Comparison of ENCODE assay signal across 2 cellular contexts in genomic region chr22:45831394-45831793, GRCh38.
TF ChIP-seq lines count a peak whose summit lies in the region.

No MANE protein-coding gene starts in this region.

TF ChIP-seq in GM23338, 12 proteins besides CTCF, POLR2A, EP300 and RAD21 (continued from another document):
- no peak for TF ChIP-seq ZNF462 (CRISPR knock-in tag; IDR thresholded peaks at IDR 0.05)
- no peak for TF ChIP-seq EZH2 (IDR thresholded peaks at IDR 0.05; ENCODE audit: low read depth, unreplicated experiment)
- TF ChIP-seq JUNB (IDR thresholded peaks at IDR 0.05; ENCODE audit: unreplicated experiment), result no peak
- no peak for TF ChIP-seq REST (IDR thresholded peaks at IDR 0.05; ENCODE audit: unreplicated experiment)
- no peak for TF ChIP-seq ETS1 (IDR thresholded peaks at IDR 0.05)
- TF ChIP-seq ZNF114 (CRISPR knock-in tag; IDR thresholded peaks at IDR 0.05), result no peak
- TF ChIP-seq POLR2AphosphoS5 (IDR thresholded peaks at IDR 0.05; ENCODE audit: low read depth), result no peak

TF ChIP-seq in SK-N-SH, 30 proteins besides CTCF, POLR2A, EP300 and RAD21 (continued from another document):
- TF ChIP-seq USF2 (IDR thresholded peaks at IDR 0.05; ENCODE audit: borderline replicate concordance, low read depth, low read length) (no peak), RCOR1 (IDR thresholded peaks at IDR 0.05; ENCODE audit: low read length) (no peak), FOSL2 (IDR thresholded peaks at IDR 0.05; ENCODE audit: borderline replicate concordance, low read depth) (0 out of 2 replicates have a peak, but pooled peaks have one; percentile 3), MAX (IDR thresholded peaks at IDR 0.05; ENCODE audit: low read depth) (no peak), ZBTB33 (IDR thresholded peaks at IDR 0.05; ENCODE audit: borderline replicate concordance, low read depth) (no peak), NFIC (IDR thresholded peaks at IDR 0.05; ENCODE audit: borderline replicate concordance) (no peak), POLR2AphosphoS5 (IDR thresholded peaks at IDR 0.05; ENCODE audit: low read depth, low read length) (no peak), MXI1 (IDR thresholded peaks at IDR 0.05; ENCODE audit: low read depth, low read length) (no peak), TAF1 (IDR thresholded peaks at IDR 0.05; ENCODE audit: borderline replicate concordance, low read depth, low read length) (no peak), RXRA (IDR thresholded peaks at IDR 0.05; ENCODE audit: borderline replicate concordance, low read depth) (no peak), REST (IDR thresholded peaks at IDR 0.05; ENCODE audit: low read depth, low read length) (no peak), MEF2A (IDR thresholded peaks at IDR 0.05; ENCODE audit: borderline replicate concordance, low read depth) (no peak)
